8 cellular contexts compared by ENCODE assay signal in the genomic region with DNA sequence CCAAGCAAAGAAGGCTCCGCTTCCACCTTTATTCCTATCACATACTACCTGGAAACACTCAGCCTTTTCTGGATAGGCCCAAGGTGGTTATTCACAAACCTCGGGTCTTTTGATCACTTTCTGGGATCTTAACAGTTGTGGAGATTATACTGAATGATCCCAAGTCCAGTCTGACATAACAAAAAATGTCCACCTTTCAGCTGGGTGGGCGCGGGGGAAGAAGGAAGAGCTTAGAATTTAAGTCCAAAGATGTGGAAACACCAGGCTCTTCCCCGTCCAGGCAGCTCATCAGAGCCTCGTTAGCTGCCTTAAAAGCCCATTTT. TPM values are rescaled to one million over a fixed set of nuclear protein-coding genes. Genes with fewer than 3 reads are reported as not detected.
A peak's percentile ranks its signal among the peaks of the same experiment; 100 is the strongest.
DNase-seq lines count a peak whose midpoint lies in the region; ATAC-seq, FAIRE-seq and TF ChIP-seq lines count a peak whose summit lies in the region.

No MANE protein-coding gene starts in this region.

- 0 out of 2 replicates have a peak, but pooled peaks cover 7% of the 10 kb centered on the region for H3K79me2 ChIP-seq in SK-N-SH (ENCODE audit: insufficient read depth)

- POLR2A ChIA-PET in SK-N-SH (lab: Yijun Ruan, JAX) = interaction anchor here (0.9 to 1.3 kb wide), 4 partner anchors 8 to 209 kb away, joined by 3 to 4 read pairs (median 3); no protein-coding TSS in a partner anchor

- TF ChIP-seq POLR2A in gastroesophageal sphincter (IDR thresholded peaks at IDR 0.05) = no peak

- H3K4me1 ChIP-seq in SK-N-SH (ENCODE audit: control insufficient read depth in 1 of 2, insufficient read depth in 2 of 2, low read depth in 1 of 2, low read length in 1 of 2) (peaks cover 5 to 6% of the 10 kb centered on the region in 2 experiments; a peak in 2 of 4 replicates), gastroesophageal sphincter (peaks cover 0 to 13% (median 0%) of the 10 kb centered on the region in 3 donors), small intestine (ENCODE audit: control insufficient read depth in 2 of 2, insufficient read depth in 1 of 2, low read depth in 1 of 2, low read length in 1 of 2) (no peaks in the 10 kb centered on the region)

- H3K36me3 ChIP-seq in SK-N-SH (replicated peaks in 1 of 2; ENCODE audit: control insufficient read depth in 1 of 2, insufficient read depth in 2 of 2, low read length in 1 of 2) (no peaks in the 10 kb centered on the region), gastroesophageal sphincter (no peaks in the 10 kb centered on the region), small intestine (ENCODE audit: control insufficient read depth in 2 of 2, insufficient read depth in 2 of 2, low read length in 2 of 2) (no peaks in the 10 kb centered on the region)

- CTCF ChIA-PET in SK-N-SH (lab: Yijun Ruan, JAX) = interaction anchor here (0.8 to 4.7 kb wide), 4 partner anchors 8 to 784 kb away, joined by 3 to 46 read pairs (median 4); a partner anchor contains a TSS

- H3K9ac ChIP-seq in SK-N-SH = peak overlapping the region; percentile 89

- peak overlapping the region; percentile 71 to 99 for H3K27ac ChIP-seq in SK-N-SH (ENCODE audit: low read depth in 2 of 2, low read length in 1 of 2)
- peak overlapping the region; percentile 86 to 91 (median 88) for H3K27ac ChIP-seq in gastroesophageal sphincter
- peak overlapping the region; percentile 89 to 91 for H3K27ac ChIP-seq in small intestine (ENCODE audit: low read depth in 1 of 2, low read length in 1 of 2)

- no peaks in the 10 kb centered on the region for H3K27me3 ChIP-seq in SK-N-SH (ENCODE audit: insufficient read depth)
- H3K27me3 ChIP-seq in gastroesophageal sphincter = peaks cover 33% of the 10 kb centered on the region
- H3K27me3 ChIP-seq in small intestine (ENCODE audit: control insufficient read depth in 2 of 2, insufficient read depth in 2 of 2, low read length in 2 of 2) = peaks cover 0 to 7% of the 10 kb centered on the region in 2 donors

- FAIRE-seq in small intestine (lab: Jason Lieb, UNC) = no peak

- H3K4me2 ChIP-seq in SK-N-SH = peak overlapping the region; percentile 74

- H3K4me3 ChIP-seq in SK-N-SH (ENCODE audit: low read depth in 2 of 2, low read length in 1 of 2) (peak overlapping the region; percentile 86 to 88), gastroesophageal sphincter (peak overlapping the region; percentile 67 to 93), small intestine (ENCODE audit: low read depth in 1 of 2, low read length in 2 of 2) (peak overlapping the region; percentile 64 to 66)

- peak overlapping the region; percentile 92 for H2AFZ ChIP-seq in SK-N-SH (ENCODE audit: low read depth)

- H3K9me2 ChIP-seq in SK-N-SH = no peaks in the 10 kb centered on the region

- no peak for TF ChIP-seq EP300 in SK-N-SH (IDR thresholded peaks at IDR 0.05; ENCODE audit: borderline replicate concordance in 1 of 2, low read depth in 1 of 2, low read length in 1 of 2)
- no peak for TF ChIP-seq EP300 in gastroesophageal sphincter (IDR thresholded peaks at IDR 0.05)

- ATAC-seq in gastroesophageal sphincter (no peak), HG03432 (IDR thresholded peaks at IDR 0.05; ENCODE audit: unreplicated experiment) (no peak), GM21786 (IDR thresholded peaks at IDR 0.05; ENCODE audit: unreplicated experiment) (no peak)

- H3K9me3 ChIP-seq in SK-N-SH (no peaks in the 10 kb centered on the region), gastroesophageal sphincter (no peaks in the 10 kb centered on the region), small intestine (ENCODE audit: control insufficient read depth, low read depth) (no peaks in the 10 kb centered on the region)

- H3F3A ChIP-seq in SK-N-SH (replicated peaks; ENCODE audit: insufficient read depth) = peaks cover 4% of the 10 kb centered on the region

- no peak for TF ChIP-seq RAD21 in SK-N-SH (IDR thresholded peaks at IDR 0.05; ENCODE audit: low read length)

- WGBS in SK-N-SH (ENCODE audit: low lambda C conversion rate) = 6% methylated on average over 6 of the region's 6 CpGs
- 24 to 40% methylated on average over 4 to 5 of the region's 6 CpGs for WGBS in gastroesophageal sphincter (ENCODE audit: low coverage in 1 of 2), 2 donors
- 6 to 17% (median 14%) methylated on average over 6 of the region's 6 CpGs for WGBS in small intestine, 3 donors

- DNase-seq in NCI-H1092 treated with DMSO at 0.1 percent for 48 hours (lab: John Stamatoyannopoulos, UW) (peak; percentile 78), NCI-H1092 (lab: John Stamatoyannopoulos, UW) (no peak), SK-N-SH (no peak), small intestine (no peak), NCI-H1417 treated with DMSO at 0.1 percent for 48 hours (lab: John Stamatoyannopoulos, UW) (no peak)

- TF ChIP-seq CTCF in SK-N-SH (IDR thresholded peaks at IDR 0.05) (no peak), gastroesophageal sphincter (IDR thresholded peaks at IDR 0.05) (no peak)

- H4K20me1 ChIP-seq in SK-N-SH (ENCODE audit: insufficient read depth) = no peaks in the 10 kb centered on the region

TF ChIP-seq in SK-N-SH, 30 proteins besides CTCF, POLR2A, EP300 and RAD21:
- TF ChIP-seq, protein P1, sequence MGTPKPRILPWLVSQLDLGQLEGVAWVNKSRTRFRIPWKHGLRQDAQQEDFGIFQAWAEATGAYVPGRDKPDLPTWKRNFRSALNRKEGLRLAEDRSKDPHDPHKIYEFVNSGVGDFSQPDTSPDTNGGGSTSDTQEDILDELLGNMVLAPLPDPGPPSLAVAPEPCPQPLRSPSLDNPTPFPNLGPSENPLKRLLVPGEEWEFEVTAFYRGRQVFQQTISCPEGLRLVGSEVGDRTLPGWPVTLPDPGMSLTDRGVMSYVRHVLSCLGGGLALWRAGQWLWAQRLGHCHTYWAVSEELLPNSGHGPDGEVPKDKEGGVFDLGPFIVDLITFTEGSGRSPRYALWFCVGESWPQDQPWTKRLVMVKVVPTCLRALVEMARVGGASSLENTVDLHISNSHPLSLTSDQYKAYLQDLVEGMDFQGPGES (IDR thresholded peaks at IDR 0.05; ENCODE audit: low read depth, low read length) = no peak
- no peak for TF ChIP-seq TEAD4 (IDR thresholded peaks at IDR 0.05; ENCODE audit: borderline replicate concordance, insufficient read depth)
- no peak for TF ChIP-seq JUND (IDR thresholded peaks at IDR 0.05)
- TF ChIP-seq CHD2 (IDR thresholded peaks at IDR 0.05; ENCODE audit: low read length, partially characterized antibody) = no peak
- TF ChIP-seq SIN3A (IDR thresholded peaks at IDR 0.05; ENCODE audit: borderline replicate concordance, low read depth, low read length) = no peak
- TF ChIP-seq FOSL2 (IDR thresholded peaks at IDR 0.05; ENCODE audit: borderline replicate concordance, low read depth) = no peak

RNA-seq across cellular contexts. Expression of a gene that starts 0.3 kb away (rescaled TPM):
- polyA plus RNA-seq in SK-N-SH (2012; rRNA removed) = 22.9 and 24.9 TPM in 2 replicates
- 29.8 and 34.4 TPM in 2 replicates for polyA plus RNA-seq in SK-N-SH (2012; cell fraction: cytosol; rRNA removed)
- 7.0 and 12.2 TPM in 2 replicates for polyA plus RNA-seq in SK-N-SH (2012; cell fraction: nucleus; rRNA removed)
- total RNA-seq in gastroesophageal sphincter = under 1 TPM in 1 of 4 donors, not detected in 3; 0.94 TPM
- 10 to 100 TPM in 1 of 3 donors, 1 to 10 TPM in 2; 8.6 to 16.8 (median 8.6) TPM for polyA plus RNA-seq in small intestine

RNA-seq across cellular contexts. Expression of a gene that starts 15.1 kb away (rescaled TPM):
- polyA plus RNA-seq in SK-N-SH (2012; rRNA removed) = 7.3 and 8.1 TPM in 2 replicates
- polyA plus RNA-seq in SK-N-SH (2012; cell fraction: cytosol; rRNA removed) = 4.1 and 5.6 TPM in 2 replicates
- polyA plus RNA-seq in SK-N-SH (2012; cell fraction: nucleus; rRNA removed) = 8.9 and 12.9 TPM in 2 replicates
- total RNA-seq in gastroesophageal sphincter = not detected
- polyA plus RNA-seq in small intestine = under 1 TPM in 1 of 3 donors, not detected in 2; 0.09 TPM
